Comparison of ENCODE assay signal across 16 cellular contexts in genomic region chr11:119511601-119512000, GRCh38.
A peak's percentile ranks its signal among the peaks of the same experiment; 100 is the strongest.
DNase-seq lines count a peak whose midpoint lies in the region; ATAC-seq lines count a peak whose summit lies in the region.
"Had no signal": no experiment of that assay in that cellular context is flagged by ENCODE, and none has a peak within 500 bp of the region (broad histone marks: within the 10 kb centered on the region; RNA-seq: fewer than 3 reads in every experiment).

No MANE protein-coding gene starts in this region.

- peaks cover 4% of the 10 kb centered on the region for H3K27me3 Mint-ChIP-seq in dendritic cell treated with granulocyte-macrophage colony-stimulating factor and Interleukin-4, amounts not matched to agents 40 ng/mL and 50 ng/mL, for 4 days
- peaks cover 10% of the 10 kb centered on the region for H3K27me3 Mint-ChIP-seq in stimulated activated memory B cell treated with anti-CD40 and anti-IgM and Interleukin-4, amounts not matched to agents 10 μg/mL and 1 μg/mL and 100 μg/mL, for 72 hours

- H4K20me1 ChIP-seq in BLaER1, result no peaks in the 10 kb centered on the region
- H4K20me1 ChIP-seq in BLaER1 treated with 17β-estradiol and CSF1 and Interleukin-3, amounts not matched to agents 10 nM and 100 nM, result no peaks in the 10 kb centered on the region; a peak in 1 of 22 replicates

- peak overlapping the region; percentile 75 for H3K4me2 ChIP-seq in BLaER1
- H3K4me2 ChIP-seq in BLaER1 treated with 17β-estradiol and CSF1 and Interleukin-3, amounts not matched to agents 10 nM and 100 nM, result peak overlapping the region; percentile 55 to 85 (median 71); a peak in 19 of 22 replicates

- peak overlapping the region; percentile 82 for H3K27ac Mint-ChIP-seq in dendritic cell treated with granulocyte-macrophage colony-stimulating factor and Interleukin-4, amounts not matched to agents 40 ng/mL and 50 ng/mL, for 4 days
- peak overlapping the region; percentile 83 for H3K27ac Mint-ChIP-seq in stimulated activated memory B cell treated with anti-CD40 and anti-IgM and Interleukin-4, amounts not matched to agents 10 μg/mL and 1 μg/mL and 100 μg/mL, for 72 hours
- H3K27ac Mint-ChIP-seq: CD4-positive, alpha-beta memory T cell; H9; IgD-negative memory B cell had no signal

- no peak overlapping the region; the same call in 1 of the 2 replicates for H3K9ac ChIP-seq in BLaER1
- H3K9ac ChIP-seq in BLaER1 treated with 17β-estradiol and CSF1 and Interleukin-3, amounts not matched to agents 10 nM and 100 nM, result no peak overlapping the region

- intact Hi-C loops in dendritic cell treated with granulocyte-macrophage colony-stimulating factor and Interleukin-4, amounts not matched to agents 40 ng/mL and 50 ng/mL, for 4 days (cut with micrococcal nuclease), result no loop called here

- DNase-seq in cerebellar cortex (ENCODE audit: low spot score) (no peak), ureter (ENCODE audit: low spot score) (no peak)
- no peak for DNase-seq in activated CD4-positive, CD25-positive, alpha-beta regulatory T cell treated with anti-CD3 and anti-CD28 coated beads, Interleukin-2, amount 50 U/mL, for 72 hours
- DNase-seq: ACHN; CD4-positive, alpha-beta memory T cell; DMS153; DMS79; GDM1; H9 had no signal

- no peak for ATAC-seq in stimulated activated memory B cell treated with anti-CD40 and anti-IgM and Interleukin-4, amounts not matched to agents 10 μg/mL and 1 μg/mL and 100 μg/mL, for 72 hours
- ATAC-seq: HepG2 had no signal

- no peaks in the 10 kb centered on the region for H3K36me3 Mint-ChIP-seq in dendritic cell treated with granulocyte-macrophage colony-stimulating factor and Interleukin-4, amounts not matched to agents 40 ng/mL and 50 ng/mL, for 4 days (ENCODE audit: low read depth)
- no peaks in the 10 kb centered on the region for H3K36me3 Mint-ChIP-seq in stimulated activated memory B cell treated with anti-CD40 and anti-IgM and Interleukin-4, amounts not matched to agents 10 μg/mL and 1 μg/mL and 100 μg/mL, for 72 hours
- H3K36me3 Mint-ChIP-seq: CD4-positive, alpha-beta memory T cell had no signal

- H3K4me3 Mint-ChIP-seq in dendritic cell treated with granulocyte-macrophage colony-stimulating factor and Interleukin-4, amounts not matched to agents 40 ng/mL and 50 ng/mL, for 4 days, result no peak overlapping the region
- H3K4me3 Mint-ChIP-seq in stimulated activated memory B cell treated with anti-CD40 and anti-IgM and Interleukin-4, amounts not matched to agents 10 μg/mL and 1 μg/mL and 100 μg/mL, for 72 hours, result no peak overlapping the region
- H3K4me3 Mint-ChIP-seq: CD4-positive, alpha-beta memory T cell; H9 had no signal

- peaks cover 49% of the 10 kb centered on the region for H3K4me1 ChIP-seq in BLaER1
- H3K4me1 ChIP-seq in BLaER1 treated with 17β-estradiol and CSF1 and Interleukin-3, amounts not matched to agents 10 nM and 100 nM, result peaks cover 44 to 51% (median 49%) of the 10 kb centered on the region in 10 experiments

- no peak overlapping the region for H3K4me3 ChIP-seq in BLaER1
- no peak overlapping the region for H3K4me3 ChIP-seq in BLaER1 treated with 17β-estradiol and CSF1 and Interleukin-3, amounts not matched to agents 10 nM and 100 nM

- H3K27ac ChIP-seq in BLaER1, result no peak overlapping the region
- peak overlapping the region in 4 of 11 experiments; percentile 15 to 81 (median 48); a peak in 3 of 22 replicates for H3K27ac ChIP-seq in BLaER1 treated with 17β-estradiol and CSF1 and Interleukin-3, amounts not matched to agents 10 nM and 100 nM

- H3K36me3 ChIP-seq in BLaER1, result no peaks in the 10 kb centered on the region
- H3K36me3 ChIP-seq in BLaER1 treated with 17β-estradiol and CSF1 and Interleukin-3, amounts not matched to agents 10 nM and 100 nM, result no peaks in the 10 kb centered on the region
- H3K36me3 ChIP-seq: BE2C had no signal

- H3K27me3 ChIP-seq in BLaER1, result no peaks in the 10 kb centered on the region
- no peaks in the 10 kb centered on the region for H3K27me3 ChIP-seq in BLaER1 treated with 17β-estradiol and CSF1 and Interleukin-3, amounts not matched to agents 10 nM and 100 nM
- H3K27me3 ChIP-seq: BE2C had no signal

- no peaks in the 10 kb centered on the region for H3K9me3 ChIP-seq in BLaER1
- H3K9me3 ChIP-seq in BLaER1 treated with 17β-estradiol and CSF1 and Interleukin-3, amounts not matched to agents 10 nM and 100 nM (replicated peaks in 1 of 11), result peaks cover 0 to 7% (median 0%) of the 10 kb centered on the region in 11 experiments; a peak in 1 of 22 replicates
- H3K9me3 ChIP-seq: BE2C had no signal

- H3K4me1 Mint-ChIP-seq in dendritic cell treated with granulocyte-macrophage colony-stimulating factor and Interleukin-4, amounts not matched to agents 40 ng/mL and 50 ng/mL, for 4 days (ENCODE audit: low read depth), result peaks cover 51% of the 10 kb centered on the region
- peaks cover 40% of the 10 kb centered on the region for H3K4me1 Mint-ChIP-seq in stimulated activated memory B cell treated with anti-CD40 and anti-IgM and Interleukin-4, amounts not matched to agents 10 μg/mL and 1 μg/mL and 100 μg/mL, for 72 hours
- H3K4me1 Mint-ChIP-seq: CD4-positive, alpha-beta memory T cell had no signal

- no peaks in the 10 kb centered on the region for H3K9me3 Mint-ChIP-seq in dendritic cell treated with granulocyte-macrophage colony-stimulating factor and Interleukin-4, amounts not matched to agents 40 ng/mL and 50 ng/mL, for 4 days
- H3K9me3 Mint-ChIP-seq in stimulated activated memory B cell treated with anti-CD40 and anti-IgM and Interleukin-4, amounts not matched to agents 10 μg/mL and 1 μg/mL and 100 μg/mL, for 72 hours, result peaks cover 7% of the 10 kb centered on the region
